11 cellular contexts compared by ENCODE assay signal in genomic region chr17:81524063-81524864, GRCh38. TPM values are rescaled to one million over a fixed set of nuclear protein-coding genes. Genes with fewer than 3 reads are reported as not detected.
DNase-seq lines count a peak whose midpoint lies in the region; ATAC-seq and TF ChIP-seq lines count a peak whose summit lies in the region.
"Had no signal": no experiment of that assay in that cellular context is flagged by ENCODE, and none has a peak within 500 bp of the region (broad histone marks: within the 10 kb centered on the region; RNA-seq: fewer than 3 reads in every experiment).

No MANE protein-coding gene starts in this region.

- H3K27ac ChIP-seq in BLaER1 (no peak overlapping the region), IMR-90 (ENCODE audit: insufficient read depth, low read length) (no peak overlapping the region), SK-N-SH (ENCODE audit: low read depth in 2 of 2, low read length in 1 of 2) (peak overlapping the region in 1 of 2 experiments; percentile 12; a peak in 1 of 4 replicates), mesenchymal stem cell (ENCODE audit: low read length, poor library complexity, severe bottlenecking) (no peak overlapping the region)

- H3K79me2 ChIP-seq in SK-N-SH (ENCODE audit: insufficient read depth) = peaks cover 20% of the 10 kb centered on the region; the same call in 1 of the 2 replicates

- DNase-seq in IMR-90 (no peak), SK-N-SH (no peak), mesenchymal stem cell (no peak), NCI-H2107 (lab: John Stamatoyannopoulos, UW) (no peak), CD1c-positive myeloid dendritic cell (ENCODE audit: extremely low spot score) (no peak), NCI-H128 (lab: John Stamatoyannopoulos, UW; ENCODE audit: unreplicated experiment) (no peak)
- DNase-seq: AML-193, NCI-H1694, NCI-H82, SW 1271 had no signal

- H3K4me1 ChIP-seq in BLaER1 = peaks cover 47% of the 10 kb centered on the region
- H3K4me1 ChIP-seq in IMR-90 (ENCODE audit: control insufficient read depth, insufficient read depth, low read length) = peaks cover 11% of the 10 kb centered on the region
- H3K4me1 ChIP-seq in SK-N-SH (ENCODE audit: control insufficient read depth in 1 of 2, insufficient read depth in 2 of 2, low read depth in 1 of 2, low read length in 1 of 2) = peaks cover 0 to 16% of the 10 kb centered on the region in 2 experiments; a peak in 1 of 4 replicates
- peaks cover 35% of the 10 kb centered on the region for H3K4me1 ChIP-seq in mesenchymal stem cell (ENCODE audit: control insufficient read depth, insufficient read depth, low read depth, low read length)

- H2AK9ac ChIP-seq in IMR-90 (replicated peaks; ENCODE audit: low read depth, low read length, poor library complexity) = peak overlapping the region; percentile 28

- no peaks in the 10 kb centered on the region for H3K9me2 ChIP-seq in SK-N-SH

- no peak overlapping the region for H2BK20ac ChIP-seq in IMR-90 (ENCODE audit: low read depth, low read length)

- H4K91ac ChIP-seq in IMR-90 (ENCODE audit: insufficient read depth, low read depth, low read length) (no peak overlapping the region), mesenchymal stem cell (ENCODE audit: low read length) (peak overlapping the region; percentile 70)

- H2AFZ ChIP-seq in IMR-90 (replicated peaks; ENCODE audit: low read length, poor library complexity) (no peak overlapping the region), SK-N-SH (ENCODE audit: low read depth) (no peak overlapping the region), mesenchymal stem cell (ENCODE audit: low read depth, low read length) (no peak overlapping the region)

- peaks cover 51% of the 10 kb centered on the region for H3K27me3 ChIP-seq in BLaER1
- H3K27me3 ChIP-seq in IMR-90 (ENCODE audit: control insufficient read depth, insufficient read depth, low read length) = peaks cover 9% of the 10 kb centered on the region
- no peaks in the 10 kb centered on the region for H3K27me3 ChIP-seq in SK-N-SH (ENCODE audit: insufficient read depth)
- peaks cover 0 to 47% of the 10 kb centered on the region in 2 experiments for H3K27me3 ChIP-seq in mesenchymal stem cell (ENCODE audit: control insufficient read depth in 1 of 2, insufficient read depth in 1 of 2, low read length in 2 of 2)

- TF ChIP-seq CTCF in IMR-90 (conservative IDR thresholded peaks at IDR 0.05; ENCODE audit: low read depth, low read length) (no peak), SK-N-SH (IDR thresholded peaks at IDR 0.05) (no peak)

- 85% methylated on average over 9 of the region's 16 CpGs; no CpG with 5 or more reads in 1 of the 2 experiments for WGBS in IMR-90 (ENCODE audit: extremely low coverage in 2 of 2, insufficient read length in 1 of 2), 2 experiments
- WGBS in SK-N-SH (ENCODE audit: low lambda C conversion rate) = 87% methylated on average over 6 of the region's 16 CpGs
- WGBS in mesenchymal stem cell = 89% methylated on average over 16 of the region's 16 CpGs

- H3K14ac ChIP-seq in IMR-90 (replicated peaks; ENCODE audit: low read depth, low read length) = no peak overlapping the region
- H3K14ac ChIP-seq in mesenchymal stem cell (ENCODE audit: low read length in 2 of 2) = peak overlapping the region in 1 of 2 experiments; percentile 44

- CTCF ChIA-PET in IMR-90 (lab: Yijun Ruan, JAX) = no interaction called here
- CTCF ChIA-PET in SK-N-SH (lab: Yijun Ruan, JAX) = interaction anchor here (0.5 to 2.1 kb wide), 4 partner anchors 9 to 271 kb away, joined by 3 to 7 read pairs (median 4); no protein-coding TSS in a partner anchor

- no peak for TF ChIP-seq POLR2A in IMR-90 (IDR thresholded peaks at IDR 0.05; ENCODE audit: low read depth, low read length)

- no peaks in the 10 kb centered on the region for H3K36me3 ChIP-seq in BLaER1
- H3K36me3 ChIP-seq in IMR-90 (ENCODE audit: control insufficient read depth, insufficient read depth, low read length) = no peaks in the 10 kb centered on the region
- no peaks in the 10 kb centered on the region for H3K36me3 ChIP-seq in SK-N-SH (replicated peaks in 1 of 2; ENCODE audit: control insufficient read depth in 1 of 2, insufficient read depth in 2 of 2, low read length in 1 of 2)
- H3K36me3 ChIP-seq in mesenchymal stem cell (ENCODE audit: control insufficient read depth in 1 of 2, insufficient read depth in 2 of 2, low read depth in 1 of 2, low read length in 2 of 2) = peaks cover 0 to 4% of the 10 kb centered on the region in 2 experiments

- H3K4me3 ChIP-seq in BLaER1 (no peak overlapping the region), IMR-90 (ENCODE audit: insufficient read depth, low read depth, low read length) (no peak overlapping the region), SK-N-SH (ENCODE audit: low read depth in 2 of 2, low read length in 1 of 2) (no peak overlapping the region), mesenchymal stem cell (ENCODE audit: insufficient read depth in 1 of 2, low read depth in 1 of 2, low read length in 2 of 2) (no peak overlapping the region)

- H3K4me2 ChIP-seq in BLaER1 (peak overlapping the region; percentile 76), IMR-90 (ENCODE audit: low read depth, low read length) (no peak overlapping the region), SK-N-SH (no peak overlapping the region), mesenchymal stem cell (ENCODE audit: low read length, poor library complexity, severe bottlenecking) (no peak overlapping the region)

- dilution Hi-C loops in IMR-90 (cut with HindIII; ENCODE audit: low sequenced_read_pairs, unreplicated experiment) = no loop called here

- intact Hi-C loops in IMR-90 (cut with micrococcal nuclease) = no loop called here

- TF ChIP-seq EP300 in SK-N-SH (IDR thresholded peaks at IDR 0.05; ENCODE audit: borderline replicate concordance in 1 of 2, low read depth in 1 of 2, low read length in 1 of 2) = no peak

- H3K9me3 ChIP-seq in BLaER1 = no peaks in the 10 kb centered on the region
- no peaks in the 10 kb centered on the region for H3K9me3 ChIP-seq in IMR-90 (ENCODE audit: control insufficient read depth, insufficient read depth, low read length)
- H3K9me3 ChIP-seq in SK-N-SH = no peaks in the 10 kb centered on the region
- H3K9me3 ChIP-seq in mesenchymal stem cell (ENCODE audit: control insufficient read depth, low read length) = no peaks in the 10 kb centered on the region

- no peak overlapping the region for H3K23ac ChIP-seq in IMR-90 (ENCODE audit: low read depth, low read length)
- H3K23ac ChIP-seq in mesenchymal stem cell (ENCODE audit: low read length in 2 of 2) = no peak overlapping the region

- H3K56ac ChIP-seq in IMR-90 (ENCODE audit: extremely low read depth, insufficient read depth, low read length) = no peak overlapping the region

- H2BK12ac ChIP-seq in mesenchymal stem cell (ENCODE audit: low read length in 2 of 2) = no peak overlapping the region

- no peak overlapping the region for H4K5ac ChIP-seq in IMR-90 (ENCODE audit: low read depth, low read length)

- peaks cover 5% of the 10 kb centered on the region; the same call in 1 of the 2 replicates for H3K9me1 ChIP-seq in IMR-90 (ENCODE audit: insufficient read depth, low read length)

- POLR2A ChIA-PET in IMR-90 (lab: Charles Lee; ENCODE audit: unreplicated experiment) = interaction anchor here (0.6 kb wide), 1 partner anchor 39 kb away, joined by 3 read pairs; no protein-coding TSS in a partner anchor
- POLR2A ChIA-PET in SK-N-SH (lab: Yijun Ruan, JAX) = interaction anchor here (1.4 kb wide), 1 partner anchor 13 kb away, joined by 3 read pairs; no protein-coding TSS in a partner anchor

- no peak overlapping the region for H2BK5ac ChIP-seq in IMR-90 (ENCODE audit: low read depth, low read length, poor library complexity, severe bottlenecking)
- no peak overlapping the region for H2BK5ac ChIP-seq in mesenchymal stem cell (ENCODE audit: low read depth, low read length, poor library complexity, severe bottlenecking)

- H3F3A ChIP-seq in SK-N-SH (replicated peaks; ENCODE audit: insufficient read depth) = peaks cover 29% of the 10 kb centered on the region

- ATAC-seq in IMR-90 (ENCODE audit: low read depth) = no peak

- in situ Hi-C loops in IMR-90 (cut with MboI; ENCODE audit: low sequenced_read_pairs) = no loop called here

- BruUV-seq in IMR-90 (replicated peaks; lab: Mats Ljungman, UMichigan) = no TSS peak

- TF ChIP-seq RAD21 in IMR-90 (IDR thresholded peaks at IDR 0.05; ENCODE audit: low read length) (no peak), SK-N-SH (IDR thresholded peaks at IDR 0.05; ENCODE audit: low read length) (no peak)

- H3K18ac ChIP-seq in IMR-90 (ENCODE audit: low read depth, low read length) = no peak overlapping the region
- no peak overlapping the region for H3K18ac ChIP-seq in mesenchymal stem cell (ENCODE audit: low read depth in 1 of 2, low read length in 2 of 2)

- no peak overlapping the region for H2BK120ac ChIP-seq in IMR-90 (ENCODE audit: low read depth, low read length)
- H2BK120ac ChIP-seq in mesenchymal stem cell (ENCODE audit: low read depth, low read length) = no peak overlapping the region

- H3K4ac ChIP-seq in IMR-90 (ENCODE audit: low read depth, low read length) (no peak overlapping the region), mesenchymal stem cell (ENCODE audit: low read depth in 1 of 2, low read length in 2 of 2) (no peak overlapping the region)

- H4K20me1 ChIP-seq in BLaER1 (peaks cover 29% of the 10 kb centered on the region), IMR-90 (ENCODE audit: insufficient read depth, low read length) (peaks cover 35% of the 10 kb centered on the region), SK-N-SH (ENCODE audit: insufficient read depth) (peaks cover 42% of the 10 kb centered on the region)

- no peak overlapping the region for H2BK15ac ChIP-seq in IMR-90 (ENCODE audit: low read depth, low read length)
- H2BK15ac ChIP-seq in mesenchymal stem cell (ENCODE audit: low read depth, poor library complexity, severe bottlenecking) = no peak overlapping the region

- H4K8ac ChIP-seq in IMR-90 (ENCODE audit: low read depth in 2 of 2, low read length in 2 of 2) (no peak overlapping the region), mesenchymal stem cell (ENCODE audit: low read length) (no peak overlapping the region)

- H2AK5ac ChIP-seq in IMR-90 (ENCODE audit: low read depth, low read length) (no peak overlapping the region), mesenchymal stem cell (ENCODE audit: low read length, severe bottlenecking) (peak overlapping the region; percentile 62)

- H3K79me1 ChIP-seq in IMR-90 (ENCODE audit: low read depth in 1 of 2, low read length in 2 of 2) (peaks cover 0 to 10% of the 10 kb centered on the region in 2 experiments; a peak in 1 of 4 replicates), mesenchymal stem cell (replicated peaks; ENCODE audit: low read length, poor library complexity, severe bottlenecking) (peaks cover 4% of the 10 kb centered on the region)

- 0 out of 2 replicates have a peak overlapping the region, but pooled peaks have one; percentile 34 for H3K9ac ChIP-seq in BLaER1
- H3K9ac ChIP-seq in IMR-90 (ENCODE audit: low read depth, low read length) = no peak overlapping the region
- no peak overlapping the region for H3K9ac ChIP-seq in SK-N-SH
- no peak overlapping the region for H3K9ac ChIP-seq in mesenchymal stem cell (ENCODE audit: low read length)

RNA-seq across cellular contexts. Expression of gene FSCN2, which starts 3.9 kb away (rescaled TPM):
- 0.18 and 0.28 TPM in 2 replicates for total RNA-seq in IMR-90 (2012; rRNA removed)
- polyA plus RNA-seq in IMR-90 (2012; rRNA removed) = 0.84 and 1.1 TPM in 2 replicates
- 0.22 and 0.96 TPM in 2 replicates for polyA plus RNA-seq in IMR-90 (2012; cell fraction: cytosol; rRNA removed)
- polyA plus RNA-seq in IMR-90 (2012; cell fraction: nucleus; rRNA removed; ENCODE audit: low replicate concordance) = 2.6 and 6.7 TPM in 2 replicates
- polyA plus RNA-seq in SK-N-SH (2012; rRNA removed) = 2.0 and 2.1 TPM in 2 replicates
- polyA plus RNA-seq in SK-N-SH (2012; cell fraction: cytosol; rRNA removed) = 0.31 and 0.79 TPM in 2 replicates
- polyA plus RNA-seq in SK-N-SH (2012; cell fraction: nucleus; rRNA removed) = 10.6 and 13.6 TPM in 2 replicates
- 0.23 TPM for polyA plus RNA-seq in mesenchymal stem cell (2013, experiment 1 of 2)
- 0.15 TPM for polyA plus RNA-seq in mesenchymal stem cell (2013, experiment 2 of 2)

RNA-seq across cellular contexts. Expression of gene ACTG1, which starts 11.7 kb away (rescaled TPM):
- 12,144 and 15,732 TPM in 2 replicates for total RNA-seq in IMR-90 (2012; rRNA removed)
- polyA plus RNA-seq in IMR-90 (2012; rRNA removed) = 10,271 and 10,907 TPM in 2 replicates
- 46,606 and 47,328 TPM in 2 replicates for polyA plus RNA-seq in IMR-90 (2012; cell fraction: cytosol; rRNA removed)
- polyA plus RNA-seq in IMR-90 (2012; cell fraction: nucleus; rRNA removed; ENCODE audit: low replicate concordance) = 8,917 and 28,399 TPM in 2 replicates
- 3,367 and 7,871 TPM in 2 replicates for polyA plus RNA-seq in SK-N-SH (2012; rRNA removed)
- polyA plus RNA-seq in SK-N-SH (2012; cell fraction: cytosol; rRNA removed) = 4,016 and 6,640 TPM in 2 replicates
- 7,589 and 12,425 TPM in 2 replicates for polyA plus RNA-seq in SK-N-SH (2012; cell fraction: nucleus; rRNA removed)
- 7,126 TPM for polyA plus RNA-seq in mesenchymal stem cell (2013, experiment 1 of 2)
- polyA plus RNA-seq in mesenchymal stem cell (2013, experiment 2 of 2) = 6,723 TPM

RNA-seq across cellular contexts. Expression of gene FAAP100, which starts 27.9 kb away (rescaled TPM):
- 7.5 and 7.9 TPM in 2 replicates for total RNA-seq in IMR-90 (2012; rRNA removed)
- 24.8 and 27.5 TPM in 2 replicates for polyA plus RNA-seq in IMR-90 (2012; rRNA removed)
- polyA plus RNA-seq in IMR-90 (2012; cell fraction: cytosol; rRNA removed) = 14.4 and 23.9 TPM in 2 replicates
- polyA plus RNA-seq in IMR-90 (2012; cell fraction: nucleus; rRNA removed; ENCODE audit: low replicate concordance) = 48.3 and 135 TPM in 2 replicates
- 17.1 and 18.9 TPM in 2 replicates for polyA plus RNA-seq in SK-N-SH (2012; rRNA removed)
- 6.8 and 12.0 TPM in 2 replicates for polyA plus RNA-seq in SK-N-SH (2012; cell fraction: cytosol; rRNA removed)
- 94.3 and 134 TPM in 2 replicates for polyA plus RNA-seq in SK-N-SH (2012; cell fraction: nucleus; rRNA removed)
- 10.1 TPM for polyA plus RNA-seq in mesenchymal stem cell (2013, experiment 1 of 2)
- polyA plus RNA-seq in mesenchymal stem cell (2013, experiment 2 of 2) = 10.3 TPM
